Comparison of ENCODE assay signal across 12 cellular contexts in the genomic region with DNA sequence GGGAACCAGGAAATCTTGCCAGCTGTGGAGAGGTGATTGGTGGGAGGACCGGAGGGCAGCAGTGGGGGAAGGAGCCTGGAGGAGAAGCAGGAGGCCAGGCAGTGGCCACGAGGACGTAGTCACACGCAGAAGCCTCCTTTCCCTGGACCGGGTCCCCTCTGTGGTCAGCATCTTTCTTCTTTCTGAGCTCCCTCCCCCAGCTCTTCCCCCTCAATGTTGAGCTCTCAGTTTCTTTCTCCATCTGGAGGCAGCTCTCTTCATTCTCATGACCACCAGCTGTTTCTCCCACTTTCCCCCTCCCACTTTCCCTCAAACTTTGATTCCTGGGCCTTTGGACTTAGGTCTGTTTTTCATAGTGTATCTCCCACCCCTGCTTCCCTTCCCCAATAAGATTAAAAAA. TPM values are rescaled to one million over a fixed set of nuclear protein-coding genes. Genes with fewer than 3 reads are reported as not detected.
DNase-seq lines count a peak whose midpoint lies in the region; ATAC-seq and TF ChIP-seq lines count a peak whose summit lies in the region.
"Had no signal": no experiment of that assay in that cellular context is flagged by ENCODE, and none has a peak within 500 bp of the region (broad histone marks: within the 10 kb centered on the region; RNA-seq: fewer than 3 reads in every experiment).

No MANE protein-coding gene starts in this region.

- no peaks in the 10 kb centered on the region for H3K79me1 ChIP-seq in mesenchymal stem cell (replicated peaks; ENCODE audit: low read length, poor library complexity, severe bottlenecking)

- H3K9ac ChIP-seq in HUES64 (ENCODE audit: low read depth, low read length) = peak overlapping the region; percentile 39; the same call in 1 of the 2 replicates
- H3K9ac ChIP-seq in mesenchymal stem cell (ENCODE audit: low read length) = peak overlapping the region; percentile 92
- peak overlapping the region in 4 of 5 donors; percentile 21 to 69 (median 58) for H3K9ac ChIP-seq in subcutaneous abdominal adipose tissue (ENCODE audit: low read length in 5 of 5)

- no peak overlapping the region for H3K23ac ChIP-seq in mesenchymal stem cell (ENCODE audit: low read length in 2 of 2)

- peak overlapping the region; percentile 97 for H4K91ac ChIP-seq in mesenchymal stem cell (ENCODE audit: low read length)

- POLR2A ChIA-PET in T-cell (lab: Charles Lee) = no interaction called here

- intact Hi-C loops in natural killer cell (cut with micrococcal nuclease) = no loop called here

- H3K36me3 Mint-ChIP-seq in T-cell (no peaks in the 10 kb centered on the region), natural killer cell (no peaks in the 10 kb centered on the region)

- ATAC-seq in T-cell (replicated peaks in 1 of 4) (no peak), natural killer cell (no peak), HG03097 (IDR thresholded peaks at IDR 0.05; ENCODE audit: low FRiP score, unreplicated experiment) (no peak)
- ATAC-seq: left colon had no signal

- no peaks in the 10 kb centered on the region for H3K36me3 ChIP-seq in HUES64 (ENCODE audit: insufficient read depth, low read length)
- peaks cover 15 to 35% of the 10 kb centered on the region in 2 experiments for H3K36me3 ChIP-seq in mesenchymal stem cell (ENCODE audit: control insufficient read depth in 1 of 2, insufficient read depth in 2 of 2, low read depth in 1 of 2, low read length in 2 of 2)
- peaks cover 0 to 5% (median 2%) of the 10 kb centered on the region in 5 donors for H3K36me3 ChIP-seq in subcutaneous abdominal adipose tissue (ENCODE audit: control insufficient read depth in 5 of 5, insufficient read depth in 5 of 5, low read length in 5 of 5)

- DNase-seq in caudate nucleus (lab: John Stamatoyannopoulos, UW) = no peak
- peak; percentile 81 for DNase-seq in mesenchymal stem cell
- DNase-seq in T-cell = no peak
- DNase-seq in activated T-cell treated with anti-CD3 and anti-CD28 coated beads, Interleukin-2, amount 50 U/mL, for 48 hours = no peak
- DNase-seq in natural killer cell = no peak
- DNase-seq: activated naive CD4-positive, alpha-beta T cell; left colon; NCI-H187 treated with DMSO at 0.1 percent for 48 hours; stimulated activated CD4-positive, alpha-beta T cell treated with anti-CD3 and anti-CD28 coated beads, Interleukin-1b, Interleukin-23, amount 100 ng/mL, for 48 hours had no signal

- H3K4me3 Mint-ChIP-seq in T-cell (no peak overlapping the region), natural killer cell (no peak overlapping the region)

- H2BK120ac ChIP-seq in mesenchymal stem cell (ENCODE audit: low read depth, low read length) = peak overlapping the region; percentile 100

- H2AFZ ChIP-seq in mesenchymal stem cell (ENCODE audit: low read depth, low read length) = no peak overlapping the region

- CTCF ChIA-PET in T-cell (lab: Charles Lee) = no interaction called here

- H2AK5ac ChIP-seq in mesenchymal stem cell (ENCODE audit: low read length, severe bottlenecking) = peak overlapping the region; percentile 94

- peak overlapping the region; percentile 67 for H4K8ac ChIP-seq in mesenchymal stem cell (ENCODE audit: low read length)

- H2BK5ac ChIP-seq in mesenchymal stem cell (ENCODE audit: low read depth, low read length, poor library complexity, severe bottlenecking) = peak overlapping the region; percentile 87

- H3K4ac ChIP-seq in mesenchymal stem cell (ENCODE audit: low read depth in 1 of 2, low read length in 2 of 2) = peak overlapping the region; percentile 95 to 99

- peak overlapping the region; percentile 95 to 99 for H3K18ac ChIP-seq in mesenchymal stem cell (ENCODE audit: low read depth in 1 of 2, low read length in 2 of 2)

- no peak for TF ChIP-seq CTCF in natural killer cell (IDR thresholded peaks at IDR 0.05)

- no peak overlapping the region for H3K27ac ChIP-seq in HUES64 (ENCODE audit: low read depth, low read length)
- peak overlapping the region; percentile 54 for H3K27ac ChIP-seq in caudate nucleus (ENCODE audit: low read depth, low read length)
- H3K27ac ChIP-seq in mesenchymal stem cell (ENCODE audit: low read length, poor library complexity, severe bottlenecking) = peak overlapping the region; percentile 93
- peak overlapping the region; percentile 99 for H3K27ac ChIP-seq in subcutaneous abdominal adipose tissue (ENCODE audit: low read depth, low read length)

- H3K9me3 ChIP-seq in HUES64 (ENCODE audit: insufficient read depth, low read depth, low read length) (no peaks in the 10 kb centered on the region), mesenchymal stem cell (ENCODE audit: control insufficient read depth, low read length) (no peaks in the 10 kb centered on the region), subcutaneous abdominal adipose tissue (ENCODE audit: control insufficient read depth in 5 of 5, low read length in 5 of 5) (no peaks in the 10 kb centered on the region)

- peaks cover 91% of the 10 kb centered on the region for H3K4me1 ChIP-seq in HUES64 (ENCODE audit: insufficient read depth, low read length)
- peaks cover 51% of the 10 kb centered on the region for H3K4me1 ChIP-seq in mesenchymal stem cell (ENCODE audit: control insufficient read depth, insufficient read depth, low read depth, low read length)
- peaks cover 24 to 95% (median 79%) of the 10 kb centered on the region in 5 donors for H3K4me1 ChIP-seq in subcutaneous abdominal adipose tissue (ENCODE audit: control insufficient read depth in 5 of 5, insufficient read depth in 5 of 5, low read length in 5 of 5)

- no peak overlapping the region for H3K4me3 ChIP-seq in HUES64 (ENCODE audit: low read length)
- peak overlapping the region in 1 of 2 experiments; percentile 64 for H3K4me3 ChIP-seq in mesenchymal stem cell (ENCODE audit: insufficient read depth in 1 of 2, low read depth in 1 of 2, low read length in 2 of 2)
- peak overlapping the region in 1 of 5 donors; percentile 5 for H3K4me3 ChIP-seq in subcutaneous abdominal adipose tissue (ENCODE audit: low read depth in 1 of 5, low read length in 5 of 5)

- H3K4me1 Mint-ChIP-seq in T-cell (no peaks in the 10 kb centered on the region), natural killer cell (no peaks in the 10 kb centered on the region)

- H3K27me3 Mint-ChIP-seq in T-cell = peaks cover 8 to 33% of the 10 kb centered on the region in 2 donors
- H3K27me3 Mint-ChIP-seq in natural killer cell (ENCODE audit: low read depth in 2 of 2) = peaks cover 7 to 13% of the 10 kb centered on the region in 2 donors

- H3K27me3 ChIP-seq in HUES64 (ENCODE audit: insufficient read depth, low read length) (no peaks in the 10 kb centered on the region), mesenchymal stem cell (ENCODE audit: control insufficient read depth in 1 of 2, insufficient read depth in 1 of 2, low read length in 2 of 2) (no peaks in the 10 kb centered on the region), subcutaneous abdominal adipose tissue (ENCODE audit: control insufficient read depth in 5 of 5, insufficient read depth in 4 of 5, low read length in 5 of 5) (no peaks in the 10 kb centered on the region)

- H2BK15ac ChIP-seq in mesenchymal stem cell (ENCODE audit: low read depth, poor library complexity, severe bottlenecking) = peak overlapping the region; percentile 95

- H2BK12ac ChIP-seq in mesenchymal stem cell (ENCODE audit: low read length in 2 of 2) = peak overlapping the region; percentile 87 to 88

- H3K27ac Mint-ChIP-seq in T-cell (no peak overlapping the region), natural killer cell (no peak overlapping the region)

- no peak overlapping the region for H3K4me2 ChIP-seq in mesenchymal stem cell (ENCODE audit: low read length, poor library complexity, severe bottlenecking)

- no peak overlapping the region for H3K14ac ChIP-seq in mesenchymal stem cell (ENCODE audit: low read length in 2 of 2)

- H3K9me3 Mint-ChIP-seq in T-cell = no peaks in the 10 kb centered on the region
- H3K9me3 Mint-ChIP-seq in natural killer cell = no peaks in the 10 kb centered on the region

- WGBS in HUES64 = 77% methylated on average over 5 of the region's 5 CpGs
- WGBS in mesenchymal stem cell = 19% methylated on average over 4 of the region's 5 CpGs

RNA-seq across cellular contexts. Expression of gene KIRREL1, which starts 18.3 kb away (rescaled TPM):
- 26.1 TPM for polyA plus RNA-seq in HUES64 (2013, experiment 1 of 2)
- polyA plus RNA-seq in HUES64 (2013, experiment 2 of 2) = 30.6 TPM
- 133 TPM for polyA plus RNA-seq in mesenchymal stem cell (2013, experiment 1 of 2)
- 130 TPM for polyA plus RNA-seq in mesenchymal stem cell (2013, experiment 2 of 2)
- total RNA-seq in T-cell (under 1 TPM in 3 of 5 donors, not detected in 2; 0.16 to 0.20 (median 0.19) TPM), natural killer cell (not detected)

Comparison
In these comparisons a context has a peak if more than half of its experiments do, and no peak if none do; other contexts are left out.
1. H3K9ac ChIP-seq: peak in every context shown above with its lines; median percentile 92 in mesenchymal stem cell; 58 in subcutaneous abdominal adipose tissue; 39 in HUES64.